In genomic region chr11:107565219-107565937, GRCh38 we compare ENCODE assay signal across 8 cellular contexts. TPM values are rescaled to one million over a fixed set of nuclear protein-coding genes. Genes with fewer than 3 reads are reported as not detected.
A peak's percentile ranks its signal among the peaks of the same experiment; 100 is the strongest.
DNase-seq lines count a peak whose midpoint lies in the region; ATAC-seq and TF ChIP-seq lines count a peak whose summit lies in the region.

TSS of gene ALKBH8 (minus strand) at chr11:107565735. CDS start at chr11:107560893, 4,842 bp downstream.

- intact Hi-C loops in natural killer cell (cut with micrococcal nuclease) = loop anchor here (1.0 kb wide), 1 partner anchor 108 kb away; the partner anchor contains the start of gene CWF19L2

- no peaks in the 10 kb centered on the region for H3K9me3 Mint-ChIP-seq in natural killer cell

- H3K36me3 Mint-ChIP-seq in natural killer cell = no peaks in the 10 kb centered on the region

- peak; percentile 62 for DNase-seq in DMS114 treated with DMSO at 0.1 percent for 48 hours (lab: John Stamatoyannopoulos, UW; ENCODE audit: unreplicated experiment)
- DNase-seq in HuH-7 (ENCODE audit: low spot score) = peak; percentile 53
- peak; percentile 84 to 85 for DNase-seq in activated T-cell treated with anti-CD3 and anti-CD28 coated beads, Interleukin-2, amount 50 U/mL, for 48 hours
- DNase-seq in fibroblast of gingiva (ENCODE audit: low read depth) = peak; percentile 58
- peak; percentile 68 for DNase-seq in natural killer cell
- DNase-seq in stimulated activated naive CD4-positive, alpha-beta T cell (lab: John Stamatoyannopoulos, UW) = peak; percentile 55 to 76 (median 68)

- ATAC-seq in GM21515 (IDR thresholded peaks at IDR 0.05; ENCODE audit: unreplicated experiment) (peak; percentile 74), natural killer cell (peak; percentile 93 to 94 (median 93))

- TF ChIP-seq CTCF in natural killer cell (IDR thresholded peaks at IDR 0.05) = no peak

- H3K4me1 Mint-ChIP-seq in natural killer cell = peaks cover 27 to 39% of the 10 kb centered on the region in 2 donors

- H3K27me3 Mint-ChIP-seq in natural killer cell (ENCODE audit: low read depth in 2 of 2) = peaks cover 4 to 6% of the 10 kb centered on the region in 2 donors

- H3K4me3 Mint-ChIP-seq in natural killer cell = peak within 1 kb of the TSS; percentile 94

- H3K27ac Mint-ChIP-seq in natural killer cell = peak within 1 kb of the TSS; percentile 91 to 93

TF ChIP-seq in PFSK-1, 5 proteins besides CTCF, POLR2A, EP300 and RAD21:
- peak; percentile 50 for TF ChIP-seq FOXP2 (optimal IDR thresholded peaks at IDR 0.05; ENCODE audit: borderline replicate concordance, extremely low read depth, extremely low read length, insufficient read depth)
- TF ChIP-seq TAF1 (IDR thresholded peaks at IDR 0.05; ENCODE audit: borderline replicate concordance, insufficient read depth, low read length) = 0 out of 2 replicates have a peak, but pooled peaks have one; percentile 45
- peak; percentile 97 for TF ChIP-seq SIN3A (IDR thresholded peaks at IDR 0.05; ENCODE audit: borderline replicate concordance, insufficient read depth, low read length)
- TF ChIP-seq POLR2AphosphoS5 (IDR thresholded peaks at IDR 0.05; ENCODE audit: low read depth, low read length) = no peak; the same call in 1 of the 2 replicates
- TF ChIP-seq REST (IDR thresholded peaks at IDR 0.05; ENCODE audit: insufficient read depth in 1 of 2, low read depth in 2 of 2, low read length in 2 of 2) = no peak
TF ChIP-seq in PFSK-1: peak in this region for 3.

RNA-seq across cellular contexts. Expression of gene ALKBH8, which starts in this region (rescaled TPM):
- polyA plus RNA-seq in PFSK-1 (2012; ENCODE audit: insufficient read length, low read depth) = 6.8 TPM
- 10 to 100 TPM in 1 of 3 donors, 1 to 10 TPM in 2; 6.9 to 11.8 (median 9.0) TPM for total RNA-seq in natural killer cell

Comparison
In these comparisons a context has a peak if more than half of its experiments do, and no peak if none do; other contexts are left out.
1. Peak in every context shown above with its lines: DNase-seq and ATAC-seq.